1 cellular context compared by ENCODE assay signal in the genomic region with DNA sequence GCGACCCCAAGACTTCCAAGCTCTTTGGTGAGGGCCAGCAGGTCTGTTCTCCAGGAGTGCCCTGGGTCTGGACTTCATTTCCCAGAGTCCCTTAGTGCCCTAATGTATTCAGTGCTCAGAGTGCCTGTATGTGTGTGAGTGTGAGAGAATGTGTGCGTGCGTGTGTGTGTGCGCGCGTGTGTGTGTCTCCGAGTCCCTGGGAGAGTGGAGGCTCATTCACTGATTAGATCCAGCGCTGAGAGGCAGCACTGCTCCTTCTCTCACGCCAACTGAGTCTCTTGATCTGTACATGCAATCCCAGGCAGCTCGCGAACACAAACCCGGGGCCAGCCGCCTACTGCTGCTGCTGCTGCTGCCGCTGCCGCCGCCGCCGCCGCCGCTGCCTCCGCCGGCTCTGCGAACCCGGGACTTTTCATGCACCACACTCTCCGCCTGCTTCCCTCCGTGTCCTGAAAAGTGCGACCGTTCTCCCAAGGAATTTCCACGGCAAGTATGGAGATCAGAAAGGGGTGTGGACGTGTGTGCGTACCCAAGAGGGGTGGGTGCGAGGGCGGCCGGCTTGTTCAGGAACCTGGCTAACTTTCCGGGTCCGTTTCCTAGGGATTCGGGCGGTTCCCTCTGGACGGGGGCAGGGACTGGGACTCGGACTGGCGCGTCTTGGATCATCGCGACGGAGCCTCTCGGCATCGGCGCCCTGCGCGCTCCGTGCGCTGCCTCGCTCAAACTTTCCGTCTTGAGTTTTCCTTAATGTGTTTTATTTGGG.
TF ChIP-seq lines count a peak whose summit lies in the region.

A gene (plus strand): TSS at position 215 of the 763 bp plus-strand sequence.

TF ChIP-seq in GM23338, 12 proteins besides CTCF, POLR2A, EP300 and RAD21 (continued from another document):
- TF ChIP-seq, protein P1, sequence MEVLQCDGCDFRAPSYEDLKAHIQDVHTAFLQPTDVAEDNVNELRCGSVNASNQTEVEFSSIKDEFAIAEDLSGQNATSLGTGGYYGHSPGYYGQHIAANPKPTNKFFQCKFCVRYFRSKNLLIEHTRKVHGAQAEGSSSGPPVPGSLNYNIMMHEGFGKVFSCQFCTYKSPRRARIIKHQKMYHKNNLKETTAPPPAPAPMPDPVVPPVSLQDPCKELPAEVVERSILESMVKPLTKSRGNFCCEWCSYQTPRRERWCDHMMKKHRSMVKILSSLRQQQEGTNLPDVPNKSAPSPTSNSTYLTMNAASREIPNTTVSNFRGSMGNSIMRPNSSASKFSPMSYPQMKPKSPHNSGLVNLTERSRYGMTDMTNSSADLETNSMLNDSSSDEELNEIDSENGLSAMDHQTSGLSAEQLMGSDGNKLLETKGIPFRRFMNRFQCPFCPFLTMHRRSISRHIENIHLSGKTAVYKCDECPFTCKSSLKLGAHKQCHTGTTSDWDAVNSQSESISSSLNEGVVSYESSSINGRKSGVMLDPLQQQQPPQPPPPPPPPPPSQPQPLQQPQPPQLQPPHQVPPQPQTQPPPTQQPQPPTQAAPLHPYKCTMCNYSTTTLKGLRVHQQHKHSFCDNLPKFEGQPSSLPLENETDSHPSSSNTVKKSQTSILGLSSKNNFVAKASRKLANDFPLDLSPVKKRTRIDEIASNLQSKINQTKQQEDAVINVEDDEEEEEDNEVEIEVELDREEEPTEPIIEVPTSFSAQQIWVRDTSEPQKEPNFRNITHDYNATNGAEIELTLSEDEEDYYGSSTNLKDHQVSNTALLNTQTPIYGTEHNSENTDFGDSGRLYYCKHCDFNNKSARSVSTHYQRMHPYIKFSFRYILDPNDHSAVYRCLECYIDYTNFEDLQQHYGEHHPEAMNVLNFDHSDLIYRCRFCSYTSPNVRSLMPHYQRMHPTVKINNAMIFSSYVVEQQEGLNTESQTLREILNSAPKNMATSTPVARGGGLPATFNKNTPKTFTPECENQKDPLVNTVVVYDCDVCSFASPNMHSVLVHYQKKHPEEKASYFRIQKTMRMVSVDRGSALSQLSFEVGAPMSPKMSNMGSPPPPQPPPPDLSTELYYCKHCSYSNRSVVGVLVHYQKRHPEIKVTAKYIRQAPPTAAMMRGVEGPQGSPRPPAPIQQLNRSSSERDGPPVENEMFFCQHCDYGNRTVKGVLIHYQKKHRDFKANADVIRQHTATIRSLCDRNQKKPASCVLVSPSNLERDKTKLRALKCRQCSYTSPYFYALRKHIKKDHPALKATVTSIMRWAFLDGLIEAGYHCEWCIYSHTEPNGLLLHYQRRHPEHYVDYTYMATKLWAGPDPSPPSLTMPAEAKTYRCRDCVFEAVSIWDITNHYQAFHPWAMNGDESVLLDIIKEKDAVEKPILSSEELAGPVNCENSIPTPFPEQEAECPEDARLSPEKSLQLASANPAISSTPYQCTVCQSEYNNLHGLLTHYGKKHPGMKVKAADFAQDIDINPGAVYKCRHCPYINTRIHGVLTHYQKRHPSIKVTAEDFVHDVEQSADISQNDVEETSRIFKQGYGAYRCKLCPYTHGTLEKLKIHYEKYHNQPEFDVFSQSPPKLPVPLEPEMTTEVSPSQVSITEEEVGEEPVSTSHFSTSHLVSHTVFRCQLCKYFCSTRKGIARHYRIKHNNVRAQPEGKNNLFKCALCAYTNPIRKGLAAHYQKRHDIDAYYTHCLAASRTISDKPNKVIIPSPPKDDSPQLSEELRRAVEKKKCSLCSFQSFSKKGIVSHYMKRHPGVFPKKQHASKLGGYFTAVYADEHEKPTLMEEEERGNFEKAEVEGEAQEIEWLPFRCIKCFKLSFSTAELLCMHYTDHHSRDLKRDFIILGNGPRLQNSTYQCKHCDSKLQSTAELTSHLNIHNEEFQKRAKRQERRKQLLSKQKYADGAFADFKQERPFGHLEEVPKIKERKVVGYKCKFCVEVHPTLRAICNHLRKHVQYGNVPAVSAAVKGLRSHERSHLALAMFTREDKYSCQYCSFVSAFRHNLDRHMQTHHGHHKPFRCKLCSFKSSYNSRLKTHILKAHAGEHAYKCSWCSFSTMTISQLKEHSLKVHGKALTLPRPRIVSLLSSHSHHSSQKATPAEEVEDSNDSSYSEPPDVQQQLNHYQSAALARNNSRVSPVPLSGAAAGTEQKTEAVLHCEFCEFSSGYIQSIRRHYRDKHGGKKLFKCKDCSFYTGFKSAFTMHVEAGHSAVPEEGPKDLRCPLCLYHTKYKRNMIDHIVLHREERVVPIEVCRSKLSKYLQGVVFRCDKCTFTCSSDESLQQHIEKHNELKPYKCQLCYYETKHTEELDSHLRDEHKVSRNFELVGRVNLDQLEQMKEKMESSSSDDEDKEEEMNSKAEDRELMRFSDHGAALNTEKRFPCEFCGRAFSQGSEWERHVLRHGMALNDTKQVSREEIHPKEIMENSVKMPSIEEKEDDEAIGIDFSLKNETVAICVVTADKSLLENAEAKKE (CRISPR knock-in tag; IDR thresholded peaks at IDR 0.05), result peak; percentile 26; the same call in 1 of the 2 replicates
- no peak for TF ChIP-seq EZH2phosphoT487 (IDR thresholded peaks at IDR 0.05; ENCODE audit: unreplicated experiment)
